24 cellular contexts compared by ENCODE assay signal in the genomic region with DNA sequence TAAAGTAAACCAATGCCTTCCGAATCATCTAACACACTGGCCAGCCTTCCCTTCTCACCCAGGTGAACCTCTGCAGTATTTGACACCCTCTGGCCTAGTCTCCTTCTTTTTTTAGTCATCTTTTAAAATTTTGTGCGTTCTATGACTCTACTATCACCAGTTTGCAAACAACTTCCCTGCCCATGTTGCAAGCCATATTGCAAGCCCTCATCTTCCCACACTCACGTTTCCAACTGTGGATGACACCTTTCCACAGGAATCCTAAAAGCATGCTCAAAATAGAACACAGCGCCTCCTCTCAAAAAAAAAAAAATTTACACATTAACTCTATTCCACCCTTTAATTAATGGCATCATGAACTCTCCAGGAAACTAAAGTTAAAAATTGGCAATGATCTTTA.
"Had no signal": no experiment of that assay in that cellular context is flagged by ENCODE, and none has a peak within 500 bp of the region (broad histone marks: within the 10 kb centered on the region; RNA-seq: fewer than 3 reads in every experiment).

No MANE protein-coding gene starts in this region.

- H3K4me1 Mint-ChIP-seq: activated naive CD4-positive, alpha-beta T cell treated with anti-CD3 and anti-CD28 coated beads, Interleukin-2, amount 50 U/mL, for 24 hours; activated naive CD8-positive, alpha-beta T cell treated with anti-CD3 and anti-CD28 coated beads, Interleukin-2, amount 50 U/mL, for 24 hours; activated T-helper 17 cell treated with anti-CD3 and anti-CD28 coated beads, Interleukin-2, amount 50 U/mL, for 72 hours; immature natural killer cell; memory B cell; stimulated activated effector memory CD8-positive, alpha-beta T cell treated with anti-CD3 and anti-CD28 coated beads, Interleukin-12 subunit alpha, Interleukin-12 subunit beta, amount 100 ng/mL, for 72 hours; stimulated activated naive CD8-positive, alpha-beta T cell treated with anti-CD3 and anti-CD28 coated beads, Interleukin-15, amount 100 ng/mL, for 72 hours had no signal

- H3K27ac Mint-ChIP-seq: activated CD8-positive, alpha-beta T cell treated with anti-CD3 and anti-CD28 coated beads for 36 hours; activated naive CD4-positive, alpha-beta T cell treated with anti-CD3 and anti-CD28 coated beads, Interleukin-2, amount 50 U/mL, for 24 hours; activated naive CD8-positive, alpha-beta T cell treated with anti-CD3 and anti-CD28 coated beads, Interleukin-2, amount 50 U/mL, for 24 hours; activated T-helper 17 cell treated with anti-CD3 and anti-CD28 coated beads, Interleukin-2, amount 50 U/mL, for 72 hours; immature natural killer cell; memory B cell; natural killer cell treated with Interleukin-12 subunit alpha and Interleukin-12 subunit beta and Interleukin-15 and Interleukin-18, amount 100 ng/mL, for 72 hours; progenitor cell of endocrine pancreas; stimulated activated effector memory CD8-positive, alpha-beta T cell treated with anti-CD3 and anti-CD28 coated beads, Interleukin-12 subunit alpha, Interleukin-12 subunit beta, amount 100 ng/mL, for 72 hours; stimulated activated naive CD8-positive, alpha-beta T cell treated with anti-CD3 and anti-CD28 coated beads, Interleukin-15, amount 100 ng/mL, for 72 hours; T-helper 1 cell treated with Interleukin-12 subunit alpha and Interleukin-12 subunit beta and Interleukin-4 antibody, amounts not matched to agents 30 μg/mL and 1 μg/mL, for 36 hours had no signal

- H3K9me3 Mint-ChIP-seq: activated naive CD8-positive, alpha-beta T cell treated with anti-CD3 and anti-CD28 coated beads, Interleukin-2, amount 50 U/mL, for 24 hours; activated T-helper 17 cell treated with anti-CD3 and anti-CD28 coated beads, Interleukin-2, amount 50 U/mL, for 72 hours; stimulated activated naive CD8-positive, alpha-beta T cell treated with anti-CD3 and anti-CD28 coated beads, Interleukin-15, amount 100 ng/mL, for 72 hours; T-helper 1 cell treated with Interleukin-12 subunit alpha and Interleukin-12 subunit beta and Interleukin-4 antibody, amounts not matched to agents 30 μg/mL and 1 μg/mL, for 36 hours had no signal

- H3K27ac ChIP-seq: skin epidermis, thyroid gland had no signal

- H3K36me3 Mint-ChIP-seq: activated naive CD4-positive, alpha-beta T cell treated with anti-CD3 and anti-CD28 coated beads, Interleukin-2, amount 50 U/mL, for 24 hours; immature natural killer cell; memory B cell; natural killer cell treated with Interleukin-12 subunit alpha and Interleukin-12 subunit beta and Interleukin-15 and Interleukin-18, amount 100 ng/mL, for 72 hours; stimulated activated effector memory CD8-positive, alpha-beta T cell treated with anti-CD3 and anti-CD28 coated beads, Interleukin-12 subunit alpha, Interleukin-12 subunit beta, amount 100 ng/mL, for 72 hours had no signal

- H3K4me3 ChIP-seq: skin epidermis, thyroid gland had no signal

- H3K9me3 ChIP-seq: thyroid gland had no signal

- H3K27me3 ChIP-seq: thyroid gland had no signal

- H3K4me3 Mint-ChIP-seq: activated CD8-positive, alpha-beta T cell treated with anti-CD3 and anti-CD28 coated beads for 36 hours; activated naive CD4-positive, alpha-beta T cell treated with anti-CD3 and anti-CD28 coated beads, Interleukin-2, amount 50 U/mL, for 24 hours; activated naive CD8-positive, alpha-beta T cell treated with anti-CD3 and anti-CD28 coated beads, Interleukin-2, amount 50 U/mL, for 24 hours; activated T-cell treated with anti-CD3 and anti-CD28 coated beads, Interleukin-2, amount 50 U/mL, for 4 hours; activated T-helper 17 cell treated with anti-CD3 and anti-CD28 coated beads, Interleukin-2, amount 50 U/mL, for 72 hours; immature natural killer cell; memory B cell; natural killer cell treated with Interleukin-12 subunit alpha and Interleukin-12 subunit beta and Interleukin-15 and Interleukin-18, amount 100 ng/mL, for 72 hours; stimulated activated effector memory CD8-positive, alpha-beta T cell treated with anti-CD3 and anti-CD28 coated beads, Interleukin-12 subunit alpha, Interleukin-12 subunit beta, amount 100 ng/mL, for 72 hours; stimulated activated naive CD8-positive, alpha-beta T cell treated with anti-CD3 and anti-CD28 coated beads, Interleukin-15, amount 100 ng/mL, for 72 hours; T-helper 1 cell treated with Interleukin-12 subunit alpha and Interleukin-12 subunit beta and Interleukin-4 antibody, amounts not matched to agents 30 μg/mL and 1 μg/mL, for 36 hours had no signal

- H3K36me3 ChIP-seq: thyroid gland had no signal

- H3K27me3 Mint-ChIP-seq: activated naive CD8-positive, alpha-beta T cell treated with anti-CD3 and anti-CD28 coated beads, Interleukin-2, amount 50 U/mL, for 24 hours; memory B cell; natural killer cell treated with Interleukin-12 subunit alpha and Interleukin-12 subunit beta and Interleukin-15 and Interleukin-18, amount 100 ng/mL, for 72 hours; stimulated activated naive CD8-positive, alpha-beta T cell treated with anti-CD3 and anti-CD28 coated beads, Interleukin-15, amount 100 ng/mL, for 72 hours had no signal

- DNase-seq: activated CD4-positive, alpha-beta T cell treated with anti-CD3 and anti-CD28 coated beads for 1 hour; activated CD4-positive, alpha-beta T cell treated with anti-CD3 and anti-CD28 coated beads, Interleukin-2, amount 50 U/mL, for 1 hour; activated CD8-positive, alpha-beta T cell treated with anti-CD3 and anti-CD28 coated beads for 36 hours; activated naive CD8-positive, alpha-beta T cell treated with anti-CD3 and anti-CD28 coated beads, Interleukin-2, amount 50 U/mL, for 24 hours; activated T-cell treated with anti-CD3 and anti-CD28 coated beads, Interleukin-2, amount 50 U/mL, for 4 hours; amygdala; caudate nucleus; glutamatergic neuron; hippocampal formation; immature natural killer cell; retina; stimulated activated CD4-positive, alpha-beta T cell treated with anti-CD3 and anti-CD28 coated beads, Interleukin-4, amount 100 ng/mL, for 24 hours; stimulated activated naive CD8-positive, alpha-beta T cell treated with anti-CD3 and anti-CD28 coated beads, Interleukin-15, amount 100 ng/mL, for 72 hours; SW 1271; T-helper 9 cell; thyroid gland had no signal
